Comparison of ENCODE assay signal across 2 cellular contexts in the genomic region with DNA sequence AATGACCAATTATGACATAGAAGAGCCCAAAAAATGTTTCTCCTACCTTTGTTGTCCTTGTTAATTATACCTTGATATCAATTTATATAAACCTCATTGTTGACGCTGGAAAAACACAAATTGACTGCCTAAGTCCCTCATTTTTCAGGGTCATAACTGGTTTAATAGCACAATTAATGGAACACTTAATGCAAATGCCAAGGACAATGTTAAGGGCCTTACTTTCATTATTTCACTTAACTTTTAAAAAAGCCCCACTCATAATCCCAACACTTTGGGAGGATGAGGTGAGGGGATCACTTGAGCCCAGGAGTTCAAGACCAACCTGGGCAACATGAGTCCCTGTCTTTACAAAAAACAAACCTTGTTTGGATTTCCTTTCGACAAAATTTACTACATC.
A peak's percentile ranks its signal among the peaks of the same experiment; 100 is the strongest.
TF ChIP-seq lines count a peak whose summit lies in the region.

No MANE protein-coding gene starts in this region.

TF ChIP-seq in HepG2, 621 proteins besides CTCF, POLR2A, EP300 and RAD21 (continues in another document):
- TF ChIP-seq POLR2AphosphoS2 (IDR thresholded peaks at IDR 0.05; ENCODE audit: low read depth, low read length): peak; percentile 49; the same call in 1 of the 2 replicates
- TF ChIP-seq ZNF318 (CRISPR knock-in tag; IDR thresholded peaks at IDR 0.05): no peak
- TF ChIP-seq NFKBIZ (CRISPR knock-in tag; IDR thresholded peaks at IDR 0.05): no peak
- TF ChIP-seq UBTF (CRISPR knock-in tag; IDR thresholded peaks at IDR 0.05): no peak
- TF ChIP-seq ARID5B (CRISPR knock-in tag; IDR thresholded peaks at IDR 0.05): no peak
- no peak for TF ChIP-seq ZNF253 (CRISPR knock-in tag; IDR thresholded peaks at IDR 0.05; ENCODE audit: borderline replicate concordance)

TF ChIP-seq in SK-N-SH, 30 proteins besides CTCF, POLR2A, EP300 and RAD21:
- no peak for TF ChIP-seq MAX (IDR thresholded peaks at IDR 0.05; ENCODE audit: low read depth)
- no peak; the same call in 1 of the 2 replicates for TF ChIP-seq JUND (IDR thresholded peaks at IDR 0.05)
- no peak for TF ChIP-seq YY1 (IDR thresholded peaks at IDR 0.05; ENCODE audit: low read depth)
- 0 out of 2 replicates have a peak, but pooled peaks have one; percentile 6 for TF ChIP-seq FOSL2 (IDR thresholded peaks at IDR 0.05; ENCODE audit: borderline replicate concordance, low read depth)
- TF ChIP-seq, protein P1, sequence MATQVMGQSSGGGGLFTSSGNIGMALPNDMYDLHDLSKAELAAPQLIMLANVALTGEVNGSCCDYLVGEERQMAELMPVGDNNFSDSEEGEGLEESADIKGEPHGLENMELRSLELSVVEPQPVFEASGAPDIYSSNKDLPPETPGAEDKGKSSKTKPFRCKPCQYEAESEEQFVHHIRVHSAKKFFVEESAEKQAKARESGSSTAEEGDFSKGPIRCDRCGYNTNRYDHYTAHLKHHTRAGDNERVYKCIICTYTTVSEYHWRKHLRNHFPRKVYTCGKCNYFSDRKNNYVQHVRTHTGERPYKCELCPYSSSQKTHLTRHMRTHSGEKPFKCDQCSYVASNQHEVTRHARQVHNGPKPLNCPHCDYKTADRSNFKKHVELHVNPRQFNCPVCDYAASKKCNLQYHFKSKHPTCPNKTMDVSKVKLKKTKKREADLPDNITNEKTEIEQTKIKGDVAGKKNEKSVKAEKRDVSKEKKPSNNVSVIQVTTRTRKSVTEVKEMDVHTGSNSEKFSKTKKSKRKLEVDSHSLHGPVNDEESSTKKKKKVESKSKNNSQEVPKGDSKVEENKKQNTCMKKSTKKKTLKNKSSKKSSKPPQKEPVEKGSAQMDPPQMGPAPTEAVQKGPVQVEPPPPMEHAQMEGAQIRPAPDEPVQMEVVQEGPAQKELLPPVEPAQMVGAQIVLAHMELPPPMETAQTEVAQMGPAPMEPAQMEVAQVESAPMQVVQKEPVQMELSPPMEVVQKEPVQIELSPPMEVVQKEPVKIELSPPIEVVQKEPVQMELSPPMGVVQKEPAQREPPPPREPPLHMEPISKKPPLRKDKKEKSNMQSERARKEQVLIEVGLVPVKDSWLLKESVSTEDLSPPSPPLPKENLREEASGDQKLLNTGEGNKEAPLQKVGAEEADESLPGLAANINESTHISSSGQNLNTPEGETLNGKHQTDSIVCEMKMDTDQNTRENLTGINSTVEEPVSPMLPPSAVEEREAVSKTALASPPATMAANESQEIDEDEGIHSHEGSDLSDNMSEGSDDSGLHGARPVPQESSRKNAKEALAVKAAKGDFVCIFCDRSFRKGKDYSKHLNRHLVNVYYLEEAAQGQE (IDR thresholded peaks at IDR 0.05; ENCODE audit: low read depth, low read length): no peak
- peak; percentile 10; the same call in 1 of the 2 replicates for TF ChIP-seq POLR2AphosphoS5 (IDR thresholded peaks at IDR 0.05; ENCODE audit: low read depth, low read length)
- no peak for TF ChIP-seq USF2 (IDR thresholded peaks at IDR 0.05; ENCODE audit: borderline replicate concordance, low read depth, low read length)
- TF ChIP-seq GATA2 (CRISPR knock-in tag; IDR thresholded peaks at IDR 0.05): no peak
- no peak for TF ChIP-seq MXI1 (IDR thresholded peaks at IDR 0.05; ENCODE audit: low read depth, low read length)
- no peak for TF ChIP-seq TCF12 (IDR thresholded peaks at IDR 0.05)
- TF ChIP-seq EZH2phosphoT487 (IDR thresholded peaks at IDR 0.05; ENCODE audit: borderline replicate concordance, low read depth): no peak
